Comparison of ENCODE assay signal across 24 cellular contexts in the genomic region with DNA sequence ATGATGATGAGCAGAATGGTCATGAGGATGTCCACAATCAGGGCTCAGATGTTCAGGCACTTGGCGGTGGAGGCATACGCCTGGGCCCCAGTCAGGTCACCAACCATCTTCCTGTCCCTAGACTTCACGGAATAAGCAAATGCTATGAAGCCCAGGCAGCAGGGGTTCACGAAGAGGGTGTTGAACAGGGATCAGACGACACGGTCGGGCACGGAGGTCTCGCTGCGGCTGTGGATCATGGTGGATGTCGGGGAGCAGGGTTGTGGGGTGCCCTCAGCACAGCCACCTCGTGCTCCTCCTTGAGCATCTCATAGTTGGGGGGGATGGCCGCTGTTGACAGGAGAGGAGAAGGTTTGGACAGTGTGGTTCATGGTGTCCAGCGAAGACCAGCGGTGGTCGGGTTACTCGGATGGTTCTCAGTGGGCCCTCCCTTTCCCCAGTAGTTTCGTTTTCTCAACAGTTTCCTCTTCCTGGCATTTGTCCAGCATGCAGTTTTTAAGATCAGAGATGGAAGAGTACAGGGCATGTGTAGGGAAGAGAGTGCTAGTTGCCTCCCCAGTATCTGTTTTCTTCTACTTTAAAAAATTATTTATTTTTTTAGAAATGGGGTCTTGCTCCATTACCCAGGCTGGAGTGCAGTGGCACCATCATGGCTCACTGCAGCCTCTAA. TPM values are rescaled to one million over a fixed set of nuclear protein-coding genes. Genes with fewer than 3 reads are reported as not detected.
A peak's percentile ranks its signal among the peaks of the same experiment; 100 is the strongest.
DNase-seq lines count a peak whose midpoint lies in the region; ATAC-seq and TF ChIP-seq lines count a peak whose summit lies in the region.
"Had no signal": no experiment of that assay in that cellular context is flagged by ENCODE, and none has a peak within 500 bp of the region (broad histone marks: within the 10 kb centered on the region; RNA-seq: fewer than 3 reads in every experiment).

No MANE protein-coding gene starts in this region.

- H3K4ac ChIP-seq in H9 (ENCODE audit: low read depth, low read length): no peak overlapping the region

- H3K79me2 ChIP-seq in H9 (ENCODE audit: insufficient read depth, low read length): no peaks in the 10 kb centered on the region

- H3K27ac ChIP-seq in H9 (ENCODE audit: insufficient read length, low read depth, low read length): no peak overlapping the region
- H3K27ac ChIP-seq: coronary artery, PC-9, testis, vagina had no signal

- H3K56ac ChIP-seq in H9 (ENCODE audit: insufficient read length, low read depth, low read length): no peak overlapping the region

- H3K36me3 Mint-ChIP-seq in H9 (ENCODE audit: insufficient read depth in 1 of 3, low read depth in 3 of 3) (peaks cover 0 to 4% (median 0%) of the 10 kb centered on the region in 3 experiments; a peak in 2 of 7 replicates), chondrocyte (ENCODE audit: low read depth) (no peaks in the 10 kb centered on the region), nephron (ENCODE audit: low read depth) (no peaks in the 10 kb centered on the region)
- peaks cover 15% of the 10 kb centered on the region for H3K36me3 Mint-ChIP-seq in effector memory CD8-positive, alpha-beta T cell (ENCODE audit: insufficient read depth)
- H3K36me3 Mint-ChIP-seq: activated naive CD4-positive, alpha-beta T cell treated with anti-CD3 and anti-CD28 coated beads, Interleukin-2, amount 10 ng/mL, durations not matched to agents 7 days and 5 days; CD4-positive, CD25-positive, alpha-beta regulatory T cell had no signal

- peak overlapping the region; percentile 8 to 85 (median 36); a peak in 6 of 7 replicates for H3K27ac Mint-ChIP-seq in H9
- no peak overlapping the region for H3K27ac Mint-ChIP-seq in chondrocyte (ENCODE audit: unreplicated experiment)
- peak overlapping the region in 2 of 3 experiments; percentile 5 to 70 for H3K27ac Mint-ChIP-seq in nephron
- no peak overlapping the region for H3K27ac Mint-ChIP-seq in effector memory CD8-positive, alpha-beta T cell
- H3K27ac Mint-ChIP-seq: activated naive CD4-positive, alpha-beta T cell treated with anti-CD3 and anti-CD28 coated beads, Interleukin-2, amount 10 ng/mL, durations not matched to agents 7 days and 5 days had no signal

- no peak overlapping the region for H2BK12ac ChIP-seq in H9 (ENCODE audit: insufficient read length, low read depth, low read length)

- H4K91ac ChIP-seq in H9 (ENCODE audit: insufficient read length, low read depth, low read length): no peak overlapping the region

- H3K9ac ChIP-seq in H9 (ENCODE audit: extremely low read depth, insufficient read length, low read length): no peak overlapping the region

- no peak for DNase-seq in H9
- DNase-seq in MV-4-11 (lab: John Stamatoyannopoulos, UW): peak; percentile 24
- peak; percentile 79 for DNase-seq in chondrocyte (ENCODE audit: low spot score)
- no peak for DNase-seq in effector memory CD8-positive, alpha-beta T cell
- no peak for DNase-seq in amniotic stem cell (lab: John Stamatoyannopoulos, UW)
- no peak for DNase-seq in NCI-H510A treated with DMSO at 0.1 percent for 48 hours (lab: John Stamatoyannopoulos, UW)
- DNase-seq: activated CD4-positive, alpha-beta T cell treated with anti-CD3 and anti-CD28 coated beads, Interleukin-2, amount 50 U/mL, for 1 hour; activated naive CD4-positive, alpha-beta T cell treated with anti-CD3 and anti-CD28 coated beads, Interleukin-2, amount 10 ng/mL, durations not matched to agents 7 days and 5 days; anterior cingulate cortex; CD4-positive, CD25-positive, alpha-beta regulatory T cell; hippocampal formation; MG63; NCI-H1436 treated with DMSO at 0.1 percent for 48 hours; PC-9; SHP77 treated with DMSO at 0.1 percent for 48 hours; stimulated activated naive CD4-positive, alpha-beta T cell treated with Interleukin-2 at 50 U/mL for 16 hours; SW 1271; T-helper 9 cell; testis had no signal

- H3K4me3 Mint-ChIP-seq in H9 (no peak overlapping the region), chondrocyte (ENCODE audit: unreplicated experiment) (no peak overlapping the region), nephron (no peak overlapping the region)
- no peak overlapping the region for H3K4me3 Mint-ChIP-seq in effector memory CD8-positive, alpha-beta T cell
- H3K4me3 Mint-ChIP-seq: activated naive CD4-positive, alpha-beta T cell treated with anti-CD3 and anti-CD28 coated beads, Interleukin-2, amount 10 ng/mL, durations not matched to agents 7 days and 5 days; CD4-positive, CD25-positive, alpha-beta regulatory T cell had no signal

- TF ChIP-seq CTCF in H9 (conservative IDR thresholded peaks at IDR 0.05) (no peak), chondrocyte (IDR thresholded peaks at IDR 0.05) (no peak), nephron (IDR thresholded peaks at IDR 0.05; ENCODE audit: unreplicated experiment in 3 of 3) (no peak)

- no peaks in the 10 kb centered on the region for H3K79me1 ChIP-seq in H9 (ENCODE audit: insufficient read depth, low read depth, low read length, poor library complexity, severe bottlenecking)

- no peak overlapping the region for H4K8ac ChIP-seq in H9 (replicated peaks; ENCODE audit: insufficient read length, low read depth, low read length)

- no peaks in the 10 kb centered on the region for H3K9me3 ChIP-seq in H9 (ENCODE audit: control insufficient read depth, low read depth, low read length)
- H3K9me3 ChIP-seq: MG63, testis, vagina had no signal

- H3K4me2 ChIP-seq in H9 (ENCODE audit: insufficient read depth, insufficient read length, low read length): no peak overlapping the region
- H3K4me2 ChIP-seq: PC-9 had no signal

- no peaks in the 10 kb centered on the region; the same call in 1 of the 2 replicates for H3K4me1 ChIP-seq in H9 (ENCODE audit: insufficient read depth, low read length)
- H3K4me1 ChIP-seq: testis, vagina had no signal

- no peak overlapping the region for H3K18ac ChIP-seq in H9 (ENCODE audit: insufficient read length, low read depth, low read length)

- H3K23me2 ChIP-seq in H9 (ENCODE audit: insufficient read length, low read depth, low read length, poor library complexity, severe bottlenecking): no peaks in the 10 kb centered on the region

- no peaks in the 10 kb centered on the region; a peak in 1 of 5 replicates for H3K9me3 Mint-ChIP-seq in H9
- no peaks in the 10 kb centered on the region for H3K9me3 Mint-ChIP-seq in chondrocyte (ENCODE audit: low read depth)
- no peaks in the 10 kb centered on the region for H3K9me3 Mint-ChIP-seq in nephron
- H3K9me3 Mint-ChIP-seq in effector memory CD8-positive, alpha-beta T cell: no peaks in the 10 kb centered on the region
- H3K9me3 Mint-ChIP-seq: activated naive CD4-positive, alpha-beta T cell treated with anti-CD3 and anti-CD28 coated beads, Interleukin-2, amount 10 ng/mL, durations not matched to agents 7 days and 5 days; CD4-positive, CD25-positive, alpha-beta regulatory T cell had no signal

- H3K27me3 ChIP-seq in H9 (ENCODE audit: insufficient read depth, low read length): no peaks in the 10 kb centered on the region
- H3K27me3 ChIP-seq: MG63, testis, vagina had no signal

- H3K4me1 Mint-ChIP-seq in H9 (peaks cover 30 to 39% of the 10 kb centered on the region in 2 experiments), chondrocyte (ENCODE audit: low read depth) (no peaks in the 10 kb centered on the region), nephron (peaks cover 20% of the 10 kb centered on the region)
- peaks cover 6 to 12% of the 10 kb centered on the region in 2 donors for H3K4me1 Mint-ChIP-seq in effector memory CD8-positive, alpha-beta T cell (ENCODE audit: low read depth in 2 of 2)
- H3K4me1 Mint-ChIP-seq: CD4-positive, CD25-positive, alpha-beta regulatory T cell had no signal

- no peak overlapping the region for H2BK5ac ChIP-seq in H9 (ENCODE audit: insufficient read length, low read length)

- H3K27me3 Mint-ChIP-seq in H9 (ENCODE audit: low read depth): no peaks in the 10 kb centered on the region; the same call in none of the 2 replicates
- no peaks in the 10 kb centered on the region for H3K27me3 Mint-ChIP-seq in chondrocyte (ENCODE audit: low read depth)
- H3K27me3 Mint-ChIP-seq in nephron (ENCODE audit: low read depth): peaks cover 7% of the 10 kb centered on the region
- H3K27me3 Mint-ChIP-seq in effector memory CD8-positive, alpha-beta T cell: peaks cover 0 to 9% of the 10 kb centered on the region in 2 donors
- H3K27me3 Mint-ChIP-seq: CD4-positive, CD25-positive, alpha-beta regulatory T cell had no signal

- no peak overlapping the region for H4K5ac ChIP-seq in H9 (ENCODE audit: insufficient read length, low read depth, low read length)

- WGBS in H9 (ENCODE audit: extremely low coverage, insufficient read length, low lambda C conversion rate): no CpG with 5 or more reads among the region's 18 CpGs

- H2BK15ac ChIP-seq in H9 (ENCODE audit: low read depth, low read length): no peak overlapping the region

- no peak overlapping the region for H3K23ac ChIP-seq in H9 (ENCODE audit: insufficient read length, low read depth, low read length)

- ATAC-seq in effector memory CD8-positive, alpha-beta T cell (replicated peaks): no peak
- ATAC-seq in HG02798 (IDR thresholded peaks at IDR 0.05; ENCODE audit: poor library complexity, unreplicated experiment): no peak

- no peak overlapping the region for H2AFZ ChIP-seq in H9 (ENCODE audit: low read length)
- H2AFZ ChIP-seq: PC-9 had no signal

- H2BK120ac ChIP-seq in H9 (ENCODE audit: low read depth, low read length, poor library complexity, severe bottlenecking): no peak overlapping the region

- no peak overlapping the region for H2AK5ac ChIP-seq in H9 (ENCODE audit: insufficient read length, low read length)

- no peaks in the 10 kb centered on the region for H4K20me1 ChIP-seq in H9 (ENCODE audit: control insufficient read depth, insufficient read depth, insufficient read length)

- no peak overlapping the region for H3T11ph ChIP-seq in H9 (ENCODE audit: low read length)

- H2BK20ac ChIP-seq in H9 (ENCODE audit: low read depth, low read length, poor library complexity, severe bottlenecking): no peak overlapping the region

- no peak overlapping the region for H3K14ac ChIP-seq in H9 (ENCODE audit: insufficient read depth, low read length)

RNA-seq across cellular contexts. Expression of a gene that starts 20.3 kb away (rescaled TPM):
- total RNA-seq in H9 (2021) (0.15 and 0.22 TPM in 2 replicates), chondrocyte (0.10 TPM in 1 of 3 replicates, not detected in the others)
- total RNA-seq: G401, vagina had no signal

Comparison
In these comparisons a context has a peak if more than half of its experiments do, and no peak if none do; other contexts are left out.
1. DNase-seq: peak in MV-4-11 (single experiment) and chondrocyte (single experiment); none in H9 (single experiment), effector memory CD8-positive, alpha-beta T cell (0 of 3), amniotic stem cell (single experiment) and NCI-H510A treated with DMSO at 0.1 percent for 48 hours (single experiment).
2. H3K27ac Mint-ChIP-seq: peak in H9 (3 of 3) and nephron (2 of 3); none in chondrocyte (single experiment) and effector memory CD8-positive, alpha-beta T cell (0 of 2).